13 cellular contexts compared by ENCODE assay signal in genomic region chr1:162548170-162548569, GRCh38. TPM values are rescaled to one million over a fixed set of nuclear protein-coding genes. Genes with fewer than 3 reads are reported as not detected.
DNase-seq lines count a peak whose midpoint lies in the region; ATAC-seq and TF ChIP-seq lines count a peak whose summit lies in the region.
"Had no signal": no experiment of that assay in that cellular context is flagged by ENCODE, and none has a peak within 500 bp of the region (broad histone marks: within the 10 kb centered on the region; RNA-seq: fewer than 3 reads in every experiment).

No MANE protein-coding gene starts in this region.

- no peak overlapping the region for H2AK5ac ChIP-seq in mesenchymal stem cell (ENCODE audit: low read length, severe bottlenecking)

- H2BK120ac ChIP-seq in mesenchymal stem cell (ENCODE audit: low read depth, low read length) = no peak overlapping the region

- H3K23ac ChIP-seq in mesenchymal stem cell (ENCODE audit: low read length in 2 of 2) = no peak overlapping the region

- no peak overlapping the region for H3K4me3 ChIP-seq in OCI-LY1 (ENCODE audit: low read depth, low read length, poor library complexity, severe bottlenecking)
- H3K4me3 ChIP-seq in mesenchymal stem cell (ENCODE audit: insufficient read depth in 1 of 2, low read depth in 1 of 2, low read length in 2 of 2) = no peak overlapping the region
- no peak overlapping the region for H3K4me3 ChIP-seq in transverse colon
- H3K4me3 ChIP-seq: dorsolateral prefrontal cortex had no signal

- intact Hi-C loops in transverse colon (cut with DNase I; ENCODE audit: low total_unique reads) = no loop called here

- TF ChIP-seq EP300 in transverse colon (IDR thresholded peaks at IDR 0.05; ENCODE audit: low read depth) = no peak

- peak; percentile 22 to 28 (median 25) for DNase-seq in effector memory CD8-positive, alpha-beta T cell
- DNase-seq in mesenchymal stem cell = no peak
- no peak for DNase-seq in transverse colon
- no peak for DNase-seq in kidney glomerular epithelial cell (lab: John Stamatoyannopoulos, UW)
- no peak for DNase-seq in cortex of kidney (lab: John Stamatoyannopoulos, UW)
- no peak for DNase-seq in NCI-H2107 treated with DMSO at 0.1 percent for 48 hours (lab: John Stamatoyannopoulos, UW; ENCODE audit: unreplicated experiment)
- DNase-seq: activated effector memory CD4-positive, alpha-beta T cell treated with anti-CD3 and anti-CD28 coated beads, Interleukin-2, amount 50 U/mL, for 16 hours; dorsolateral prefrontal cortex; KBM-7; NCI-H2029 treated with DMSO at 0.1 percent for 48 hours; trophoblast cell had no signal

- no peak for TF ChIP-seq CTCF in OCI-LY1 (IDR thresholded peaks at IDR 0.05; ENCODE audit: low read length)
- no peak for TF ChIP-seq CTCF in transverse colon (IDR thresholded peaks at IDR 0.05)

- H3K36me3 Mint-ChIP-seq in effector memory CD8-positive, alpha-beta T cell (ENCODE audit: insufficient read depth) = no peaks in the 10 kb centered on the region

- 98% methylated on average over 4 of the region's 4 CpGs for WGBS in mesenchymal stem cell
- 55 to 70% methylated on average over 3 to 4 of the region's 4 CpGs for WGBS in transverse colon (ENCODE audit: low coverage in 1 of 2), 2 donors

- H3K4me1 ChIP-seq in OCI-LY1 (ENCODE audit: insufficient read depth, low read length, severe bottlenecking) = no peaks in the 10 kb centered on the region
- peaks cover 1% of the 10 kb centered on the region for H3K4me1 ChIP-seq in mesenchymal stem cell (ENCODE audit: control insufficient read depth, insufficient read depth, low read depth, low read length)
- peaks cover 0 to 2% (median 0%) of the 10 kb centered on the region in 4 donors for H3K4me1 ChIP-seq in transverse colon

- ATAC-seq in effector memory CD8-positive, alpha-beta T cell (replicated peaks) = peak; percentile 100

- H3K27ac Mint-ChIP-seq in effector memory CD8-positive, alpha-beta T cell = peak overlapping the region; percentile 82 to 94

- H3K9me3 ChIP-seq in OCI-LY1 (ENCODE audit: low read length) (0 out of 2 replicates have a peak, but pooled peaks cover 2% of the 10 kb centered on the region), mesenchymal stem cell (ENCODE audit: control insufficient read depth, low read length) (no peaks in the 10 kb centered on the region), transverse colon (peaks cover 3% of the 10 kb centered on the region in 2 donors)
- H3K9me3 ChIP-seq: neutrophil had no signal

- in situ Hi-C loops in transverse colon (cut with MboI; ENCODE audit: low pct_ligation_motif_present in 1 of 4, low pct_unique_long_range_greater_than_20kb in 1 of 4, low sequenced_read_pairs in 3 of 4) = no loop called here

- H3K14ac ChIP-seq in mesenchymal stem cell (ENCODE audit: low read length in 2 of 2) = no peak overlapping the region

- peaks cover 0 to 6% of the 10 kb centered on the region in 2 donors for H3K4me1 Mint-ChIP-seq in effector memory CD8-positive, alpha-beta T cell (ENCODE audit: low read depth in 2 of 2)

- H3K79me2 ChIP-seq in OCI-LY1 (ENCODE audit: insufficient read depth, low read length) = no peaks in the 10 kb centered on the region

- no peaks in the 10 kb centered on the region for H3K79me1 ChIP-seq in mesenchymal stem cell (replicated peaks; ENCODE audit: low read length, poor library complexity, severe bottlenecking)

- H3K4me2 ChIP-seq in OCI-LY1 (ENCODE audit: low read length) (no peak overlapping the region), mesenchymal stem cell (ENCODE audit: low read length, poor library complexity, severe bottlenecking) (no peak overlapping the region)

- H3K27ac ChIP-seq in OCI-LY1 (ENCODE audit: low read depth, low read length, poor library complexity, severe bottlenecking) (no peak overlapping the region), mesenchymal stem cell (ENCODE audit: low read length, poor library complexity, severe bottlenecking) (no peak overlapping the region), transverse colon (peak overlapping the region in 3 of 4 donors; percentile 31 to 77 (median 60))
- H3K27ac ChIP-seq: neutrophil had no signal

- no peak overlapping the region for H2BK15ac ChIP-seq in mesenchymal stem cell (ENCODE audit: low read depth, poor library complexity, severe bottlenecking)

- H3K27me3 ChIP-seq in OCI-LY1 (ENCODE audit: insufficient read depth, low read length) (no peaks in the 10 kb centered on the region), mesenchymal stem cell (ENCODE audit: control insufficient read depth in 1 of 2, insufficient read depth in 1 of 2, low read length in 2 of 2) (no peaks in the 10 kb centered on the region), transverse colon (no peaks in the 10 kb centered on the region)
- H3K27me3 ChIP-seq: dorsolateral prefrontal cortex, neutrophil had no signal

- no peak overlapping the region for H4K91ac ChIP-seq in mesenchymal stem cell (ENCODE audit: low read length)

- H3K4me3 Mint-ChIP-seq in effector memory CD8-positive, alpha-beta T cell = peak overlapping the region; percentile 12 to 56

- H2BK12ac ChIP-seq in mesenchymal stem cell (ENCODE audit: low read length in 2 of 2) = no peak overlapping the region

- no peaks in the 10 kb centered on the region; the same call in 1 of the 2 replicates for H3K36me3 ChIP-seq in OCI-LY1 (ENCODE audit: insufficient read depth, low read length)
- no peaks in the 10 kb centered on the region for H3K36me3 ChIP-seq in mesenchymal stem cell (ENCODE audit: control insufficient read depth in 1 of 2, insufficient read depth in 2 of 2, low read depth in 1 of 2, low read length in 2 of 2)
- H3K36me3 ChIP-seq in transverse colon = no peaks in the 10 kb centered on the region
- H3K36me3 ChIP-seq: neutrophil had no signal

- no peaks in the 10 kb centered on the region for H4K20me1 ChIP-seq in OCI-LY1 (ENCODE audit: insufficient read depth, low read length)

- H3K18ac ChIP-seq in mesenchymal stem cell (ENCODE audit: low read depth in 1 of 2, low read length in 2 of 2) = no peak overlapping the region

- no peaks in the 10 kb centered on the region for H3K9me2 ChIP-seq in OCI-LY1 (ENCODE audit: low read depth, low read length)

- no peaks in the 10 kb centered on the region for H3K9me3 Mint-ChIP-seq in effector memory CD8-positive, alpha-beta T cell

- H4K8ac ChIP-seq in mesenchymal stem cell (ENCODE audit: low read length) = no peak overlapping the region

- H3K27me3 Mint-ChIP-seq in effector memory CD8-positive, alpha-beta T cell = no peaks in the 10 kb centered on the region

- H2BK5ac ChIP-seq in mesenchymal stem cell (ENCODE audit: low read depth, low read length, poor library complexity, severe bottlenecking) = no peak overlapping the region

- no peaks in the 10 kb centered on the region for H3F3A ChIP-seq in OCI-LY1 (ENCODE audit: insufficient read depth, low read length)

- H2AFZ ChIP-seq in OCI-LY1 (ENCODE audit: low read length) (peak overlapping the region; percentile 89), mesenchymal stem cell (ENCODE audit: low read depth, low read length) (no peak overlapping the region)

- no peak overlapping the region for H3K9ac ChIP-seq in OCI-LY1 (ENCODE audit: low read length)
- peak overlapping the region; percentile 81 for H3K9ac ChIP-seq in mesenchymal stem cell (ENCODE audit: low read length)

- no peak for TF ChIP-seq POLR2A in transverse colon (IDR thresholded peaks at IDR 0.05)

- H3K4ac ChIP-seq in mesenchymal stem cell (ENCODE audit: low read depth in 1 of 2, low read length in 2 of 2) = no peak overlapping the region

RNA-seq across cellular contexts. Expression of gene UAP1, which starts 13.4 kb away (rescaled TPM):
- 25.5 TPM for polyA plus RNA-seq in mesenchymal stem cell (2013, experiment 1 of 2)
- 25.0 TPM for polyA plus RNA-seq in mesenchymal stem cell (2013, experiment 2 of 2)
- total RNA-seq in transverse colon = 100 to 1,000 TPM in 3 of 4 donors, 10 to 100 TPM in 1; 95.0 to 131 (median 117) TPM

RNA-seq across cellular contexts. Expression of gene UHMK1, which starts 50.6 kb away (rescaled TPM):
- polyA plus RNA-seq in mesenchymal stem cell (2013, experiment 1 of 2) = 15.3 TPM
- 15.3 TPM for polyA plus RNA-seq in mesenchymal stem cell (2013, experiment 2 of 2)
- total RNA-seq in transverse colon = 10 to 100 TPM; 26.5 to 57.1 (median 43.3) TPM

Comparison
In these comparisons a context has a peak if more than half of its experiments do, and no peak if none do; other contexts are left out.
1. H3K27ac ChIP-seq: peak in transverse colon (3 of 4); none in OCI-LY1 (single experiment) and mesenchymal stem cell (single experiment).
2. DNase-seq: peak in effector memory CD8-positive, alpha-beta T cell (3 of 3); none in mesenchymal stem cell (single experiment), transverse colon (single experiment), kidney glomerular epithelial cell (single experiment), cortex of kidney (single experiment) and NCI-H2107 treated with DMSO at 0.1 percent for 48 hours (single experiment).